ENCODE assay signal across 1 cellular context in the genomic region with DNA sequence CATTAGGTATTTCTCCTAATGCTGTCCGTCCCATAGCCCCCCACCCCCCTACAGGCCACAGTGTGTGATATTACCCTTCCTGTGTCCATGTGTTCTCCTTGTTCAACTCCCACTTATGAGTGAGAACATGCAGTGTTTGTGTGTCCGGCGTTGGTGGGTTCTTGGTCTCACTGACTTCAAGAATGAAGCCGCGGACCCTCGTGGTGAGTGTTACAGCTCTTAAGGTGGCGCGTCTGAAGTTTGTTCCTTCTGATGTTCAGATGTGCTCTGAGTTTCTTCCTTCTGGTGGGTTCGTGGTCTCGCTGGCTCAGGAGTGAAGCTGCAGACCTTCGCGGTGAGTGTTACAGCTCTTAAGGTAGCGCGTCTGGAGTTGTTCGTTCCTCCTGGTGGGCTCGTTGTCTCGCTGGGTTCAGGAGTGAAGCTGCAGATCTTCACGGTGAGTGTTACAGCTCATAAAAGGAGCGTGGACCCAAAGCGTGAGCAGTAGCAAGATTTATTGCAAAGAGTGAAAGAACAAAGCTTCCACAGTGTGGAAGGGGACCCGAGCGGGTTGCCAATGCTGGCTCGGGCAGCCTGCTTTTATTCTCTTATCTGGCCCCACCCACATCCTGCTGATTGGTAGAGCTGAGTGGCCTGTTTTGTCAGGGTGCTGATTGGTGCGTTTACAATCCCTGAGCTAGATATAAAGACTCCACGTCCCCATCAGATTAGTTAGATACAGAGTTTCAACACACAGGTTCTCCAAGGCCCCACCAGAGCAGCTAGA.
TF ChIP-seq lines count a peak whose summit lies in the region.
"Not testable (repeated sequence)": the region's sequence is repeated elsewhere in the genome, so short reads cannot be mapped to it uniquely, and the experiment has no call there.

No MANE protein-coding gene starts in this region.

TF ChIP-seq in HepG2, 621 proteins besides CTCF, POLR2A, EP300 and RAD21 (continues in another document):
- TF ChIP-seq ZNF431 (CRISPR knock-in tag; IDR thresholded peaks at IDR 0.05; ENCODE audit: borderline replicate concordance, low read depth), result peak; percentile 96; the same call in 1 of the 2 replicates
- TF ChIP-seq HHEX (CRISPR knock-in tag; IDR thresholded peaks at IDR 0.05), result peak; percentile 60
- TF ChIP-seq ZFP36L1 (CRISPR knock-in tag; IDR thresholded peaks at IDR 0.05), result peak; percentile 68; the same call in 1 of the 2 replicates
- TF ChIP-seq, protein P1, sequence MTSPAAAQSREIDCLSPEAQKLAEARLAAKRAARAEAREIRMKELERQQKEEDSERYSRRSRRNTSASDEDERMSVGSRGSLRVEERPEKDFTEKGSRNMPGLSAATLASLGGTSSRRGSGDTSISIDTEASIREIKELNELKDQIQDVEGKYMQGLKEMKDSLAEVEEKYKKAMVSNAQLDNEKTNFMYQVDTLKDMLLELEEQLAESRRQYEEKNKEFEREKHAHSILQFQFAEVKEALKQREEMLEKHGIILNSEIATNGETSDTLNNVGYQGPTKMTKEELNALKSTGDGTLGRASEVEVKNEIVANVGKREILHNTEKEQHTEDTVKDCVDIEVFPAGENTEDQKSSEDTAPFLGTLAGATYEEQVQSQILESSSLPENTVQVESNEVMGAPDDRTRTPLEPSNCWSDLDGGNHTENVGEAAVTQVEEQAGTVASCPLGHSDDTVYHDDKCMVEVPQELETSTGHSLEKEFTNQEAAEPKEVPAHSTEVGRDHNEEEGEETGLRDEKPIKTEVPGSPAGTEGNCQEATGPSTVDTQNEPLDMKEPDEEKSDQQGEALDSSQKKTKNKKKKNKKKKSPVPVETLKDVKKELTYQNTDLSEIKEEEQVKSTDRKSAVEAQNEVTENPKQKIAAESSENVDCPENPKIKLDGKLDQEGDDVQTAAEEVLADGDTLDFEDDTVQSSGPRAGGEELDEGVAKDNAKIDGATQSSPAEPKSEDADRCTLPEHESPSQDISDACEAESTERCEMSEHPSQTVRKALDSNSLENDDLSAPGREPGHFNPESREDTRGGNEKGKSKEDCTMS (CRISPR knock-in tag; conservative IDR thresholded peaks at IDR 0.05), result peak; percentile 93
- TF ChIP-seq ZBTB38 (CRISPR knock-in tag; IDR thresholded peaks at IDR 0.05), result peak; percentile 97
- TF ChIP-seq IKZF4 (CRISPR knock-in tag; IDR thresholded peaks at IDR 0.05; ENCODE audit: borderline replicate concordance, low read depth, not compliant biosample characterization), result peak; percentile 90
- peak; percentile 45 for TF ChIP-seq YY1 (IDR thresholded peaks at IDR 0.05; ENCODE audit: insufficient read depth, insufficient replicate concordance, low read depth, low read length)
- TF ChIP-seq, protein P2, sequence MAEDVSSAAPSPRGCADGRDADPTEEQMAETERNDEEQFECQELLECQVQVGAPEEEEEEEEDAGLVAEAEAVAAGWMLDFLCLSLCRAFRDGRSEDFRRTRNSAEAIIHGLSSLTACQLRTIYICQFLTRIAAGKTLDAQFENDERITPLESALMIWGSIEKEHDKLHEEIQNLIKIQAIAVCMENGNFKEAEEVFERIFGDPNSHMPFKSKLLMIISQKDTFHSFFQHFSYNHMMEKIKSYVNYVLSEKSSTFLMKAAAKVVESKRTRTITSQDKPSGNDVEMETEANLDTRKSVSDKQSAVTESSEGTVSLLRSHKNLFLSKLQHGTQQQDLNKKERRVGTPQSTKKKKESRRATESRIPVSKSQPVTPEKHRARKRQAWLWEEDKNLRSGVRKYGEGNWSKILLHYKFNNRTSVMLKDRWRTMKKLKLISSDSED (CRISPR knock-in tag; IDR thresholded peaks at IDR 0.05), result peak; percentile 91; the same call in 1 of the 2 replicates
- TF ChIP-seq TMF1 (CRISPR knock-in tag; IDR thresholded peaks at IDR 0.05; ENCODE audit: low read depth), result peak; percentile 98
- TF ChIP-seq KAT7 (CRISPR knock-in tag; IDR thresholded peaks at IDR 0.05; ENCODE audit: borderline replicate concordance), result peak; percentile 91
- TF ChIP-seq, protein P3, sequence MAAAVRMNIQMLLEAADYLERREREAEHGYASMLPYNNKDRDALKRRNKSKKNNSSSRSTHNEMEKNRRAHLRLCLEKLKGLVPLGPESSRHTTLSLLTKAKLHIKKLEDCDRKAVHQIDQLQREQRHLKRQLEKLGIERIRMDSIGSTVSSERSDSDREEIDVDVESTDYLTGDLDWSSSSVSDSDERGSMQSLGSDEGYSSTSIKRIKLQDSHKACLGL (CRISPR knock-in tag; IDR thresholded peaks at IDR 0.05), result 0 out of 2 replicates have a peak, but pooled peaks have one; percentile 23
- peak; percentile 95 for TF ChIP-seq ZKSCAN8 (CRISPR knock-in tag; IDR thresholded peaks at IDR 0.05; ENCODE audit: borderline replicate concordance)
- TF ChIP-seq ZNF264 (CRISPR knock-in tag; IDR thresholded peaks at IDR 0.05), result peak; percentile 82
- peak; percentile 96; the same call in 1 of the 2 replicates for TF ChIP-seq DNMT1 (CRISPR knock-in tag; IDR thresholded peaks at IDR 0.05)
- peak; percentile 93; the same call in 1 of the 2 replicates for TF ChIP-seq ETV6 (CRISPR knock-in tag; conservative IDR thresholded peaks at IDR 0.05)
- peak; percentile 69 for TF ChIP-seq RXRB (CRISPR knock-in tag; IDR thresholded peaks at IDR 0.05; ENCODE audit: borderline replicate concordance)
- TF ChIP-seq, protein P4, sequence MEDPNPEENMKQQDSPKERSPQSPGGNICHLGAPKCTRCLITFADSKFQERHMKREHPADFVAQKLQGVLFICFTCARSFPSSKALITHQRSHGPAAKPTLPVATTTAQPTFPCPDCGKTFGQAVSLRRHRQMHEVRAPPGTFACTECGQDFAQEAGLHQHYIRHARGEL (CRISPR knock-in tag; IDR thresholded peaks at IDR 0.05), result peak; percentile 95; the same call in 1 of the 2 replicates
- peak; percentile 25 for TF ChIP-seq CREB1 (IDR thresholded peaks at IDR 0.05)
- not testable (repeated sequence) for TF ChIP-seq CREB1 (CRISPR knock-in tag; IDR thresholded peaks at IDR 0.05)
- TF ChIP-seq, protein P5, sequence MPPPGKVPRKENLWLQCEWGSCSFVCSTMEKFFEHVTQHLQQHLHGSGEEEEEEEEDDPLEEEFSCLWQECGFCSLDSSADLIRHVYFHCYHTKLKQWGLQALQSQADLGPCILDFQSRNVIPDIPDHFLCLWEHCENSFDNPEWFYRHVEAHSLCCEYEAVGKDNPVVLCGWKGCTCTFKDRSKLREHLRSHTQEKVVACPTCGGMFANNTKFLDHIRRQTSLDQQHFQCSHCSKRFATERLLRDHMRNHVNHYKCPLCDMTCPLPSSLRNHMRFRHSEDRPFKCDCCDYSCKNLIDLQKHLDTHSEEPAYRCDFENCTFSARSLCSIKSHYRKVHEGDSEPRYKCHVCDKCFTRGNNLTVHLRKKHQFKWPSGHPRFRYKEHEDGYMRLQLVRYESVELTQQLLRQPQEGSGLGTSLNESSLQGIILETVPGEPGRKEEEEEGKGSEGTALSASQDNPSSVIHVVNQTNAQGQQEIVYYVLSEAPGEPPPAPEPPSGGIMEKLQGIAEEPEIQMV (CRISPR knock-in tag; IDR thresholded peaks at IDR 0.05; ENCODE audit: low read depth), result peak; percentile 95
- peak; percentile 95 for TF ChIP-seq ZMYM2 (CRISPR knock-in tag; IDR thresholded peaks at IDR 0.05)
- TF ChIP-seq ZFYVE20 (CRISPR knock-in tag; IDR thresholded peaks at IDR 0.05; ENCODE audit: borderline replicate concordance, low read depth), result peak; percentile 98
- peak; percentile 89; the same call in 1 of the 2 replicates for TF ChIP-seq ZNF205 (CRISPR knock-in tag; IDR thresholded peaks at IDR 0.05)
- TF ChIP-seq NR2C2 (CRISPR knock-in tag; IDR thresholded peaks at IDR 0.05; ENCODE audit: borderline replicate concordance), result peak; percentile 64; the same call in 1 of the 2 replicates
- TF ChIP-seq ZNF446 (CRISPR knock-in tag; IDR thresholded peaks at IDR 0.05), result peak; percentile 90
- TF ChIP-seq, protein P6, sequence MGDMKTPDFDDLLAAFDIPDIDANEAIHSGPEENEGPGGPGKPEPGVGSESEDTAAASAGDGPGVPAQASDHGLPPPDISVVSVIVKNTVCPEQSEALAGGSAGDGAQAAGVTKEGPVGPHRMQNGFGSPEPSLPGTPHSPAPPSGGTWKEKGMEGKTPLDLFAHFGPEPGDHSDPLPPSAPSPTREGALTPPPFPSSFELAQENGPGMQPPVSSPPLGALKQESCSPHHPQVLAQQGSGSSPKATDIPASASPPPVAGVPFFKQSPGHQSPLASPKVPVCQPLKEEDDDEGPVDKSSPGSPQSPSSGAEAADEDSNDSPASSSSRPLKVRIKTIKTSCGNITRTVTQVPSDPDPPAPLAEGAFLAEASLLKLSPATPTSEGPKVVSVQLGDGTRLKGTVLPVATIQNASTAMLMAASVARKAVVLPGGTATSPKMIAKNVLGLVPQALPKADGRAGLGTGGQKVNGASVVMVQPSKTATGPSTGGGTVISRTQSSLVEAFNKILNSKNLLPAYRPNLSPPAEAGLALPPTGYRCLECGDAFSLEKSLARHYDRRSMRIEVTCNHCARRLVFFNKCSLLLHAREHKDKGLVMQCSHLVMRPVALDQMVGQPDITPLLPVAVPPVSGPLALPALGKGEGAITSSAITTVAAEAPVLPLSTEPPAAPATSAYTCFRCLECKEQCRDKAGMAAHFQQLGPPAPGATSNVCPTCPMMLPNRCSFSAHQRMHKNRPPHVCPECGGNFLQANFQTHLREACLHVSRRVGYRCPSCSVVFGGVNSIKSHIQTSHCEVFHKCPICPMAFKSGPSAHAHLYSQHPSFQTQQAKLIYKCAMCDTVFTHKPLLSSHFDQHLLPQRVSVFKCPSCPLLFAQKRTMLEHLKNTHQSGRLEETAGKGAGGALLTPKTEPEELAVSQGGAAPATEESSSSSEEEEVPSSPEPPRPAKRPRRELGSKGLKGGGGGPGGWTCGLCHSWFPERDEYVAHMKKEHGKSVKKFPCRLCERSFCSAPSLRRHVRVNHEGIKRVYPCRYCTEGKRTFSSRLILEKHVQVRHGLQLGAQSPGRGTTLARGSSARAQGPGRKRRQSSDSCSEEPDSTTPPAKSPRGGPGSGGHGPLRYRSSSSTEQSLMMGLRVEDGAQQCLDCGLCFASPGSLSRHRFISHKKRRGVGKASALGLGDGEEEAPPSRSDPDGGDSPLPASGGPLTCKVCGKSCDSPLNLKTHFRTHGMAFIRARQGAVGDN (CRISPR knock-in tag; IDR thresholded peaks at IDR 0.05), result peak; percentile 47; the same call in 1 of the 2 replicates
- TF ChIP-seq, protein P7, sequence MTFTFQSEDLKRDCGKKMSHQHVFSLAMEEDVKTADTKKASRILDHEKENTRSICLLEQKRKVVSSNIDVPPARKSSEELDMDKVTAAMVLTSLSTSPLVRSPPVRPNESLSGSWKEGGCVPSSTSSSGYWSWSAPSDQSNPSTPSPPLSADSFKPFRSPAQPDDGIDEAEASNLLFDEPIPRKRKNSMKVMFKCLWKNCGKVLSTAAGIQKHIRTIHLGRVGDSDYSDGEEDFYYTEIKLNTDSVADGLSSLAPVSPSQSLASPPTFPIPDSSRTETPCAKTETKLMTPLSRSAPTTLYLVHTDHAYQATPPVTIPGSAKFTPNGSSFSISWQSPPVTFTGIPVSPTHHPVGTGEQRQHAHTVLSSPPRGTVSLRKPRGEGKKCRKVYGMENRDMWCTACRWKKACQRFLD (CRISPR knock-in tag; IDR thresholded peaks at IDR 0.05; ENCODE audit: borderline replicate concordance), result peak; percentile 89
- peak; percentile 85 for TF ChIP-seq ZBTB3 (CRISPR knock-in tag; IDR thresholded peaks at IDR 0.05; ENCODE audit: borderline replicate concordance, low read depth)
- TF ChIP-seq, protein P8, sequence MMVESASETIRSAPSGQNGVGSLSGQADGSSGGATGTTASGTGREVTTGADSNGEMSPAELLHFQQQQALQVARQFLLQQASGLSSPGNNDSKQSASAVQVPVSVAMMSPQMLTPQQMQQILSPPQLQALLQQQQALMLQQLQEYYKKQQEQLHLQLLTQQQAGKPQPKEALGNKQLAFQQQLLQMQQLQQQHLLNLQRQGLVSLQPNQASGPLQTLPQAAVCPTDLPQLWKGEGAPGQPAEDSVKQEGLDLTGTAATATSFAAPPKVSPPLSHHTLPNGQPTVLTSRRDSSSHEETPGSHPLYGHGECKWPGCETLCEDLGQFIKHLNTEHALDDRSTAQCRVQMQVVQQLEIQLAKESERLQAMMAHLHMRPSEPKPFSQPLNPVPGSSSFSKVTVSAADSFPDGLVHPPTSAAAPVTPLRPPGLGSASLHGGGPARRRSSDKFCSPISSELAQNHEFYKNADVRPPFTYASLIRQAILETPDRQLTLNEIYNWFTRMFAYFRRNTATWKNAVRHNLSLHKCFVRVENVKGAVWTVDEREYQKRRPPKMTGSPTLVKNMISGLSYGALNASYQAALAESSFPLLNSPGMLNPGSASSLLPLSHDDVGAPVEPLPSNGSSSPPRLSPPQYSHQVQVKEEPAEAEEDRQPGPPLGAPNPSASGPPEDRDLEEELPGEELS (CRISPR knock-in tag; IDR thresholded peaks at IDR 0.05), result 0 out of 2 replicates have a peak, but pooled peaks have one; percentile 17
- TF ChIP-seq GABPB1 (CRISPR knock-in tag; IDR thresholded peaks at IDR 0.05), result peak; percentile 49; the same call in 1 of the 2 replicates
- peak; percentile 94; the same call in 1 of the 2 replicates for TF ChIP-seq ZNF556 (CRISPR knock-in tag; IDR thresholded peaks at IDR 0.05; ENCODE audit: borderline replicate concordance)
- TF ChIP-seq, protein P9, sequence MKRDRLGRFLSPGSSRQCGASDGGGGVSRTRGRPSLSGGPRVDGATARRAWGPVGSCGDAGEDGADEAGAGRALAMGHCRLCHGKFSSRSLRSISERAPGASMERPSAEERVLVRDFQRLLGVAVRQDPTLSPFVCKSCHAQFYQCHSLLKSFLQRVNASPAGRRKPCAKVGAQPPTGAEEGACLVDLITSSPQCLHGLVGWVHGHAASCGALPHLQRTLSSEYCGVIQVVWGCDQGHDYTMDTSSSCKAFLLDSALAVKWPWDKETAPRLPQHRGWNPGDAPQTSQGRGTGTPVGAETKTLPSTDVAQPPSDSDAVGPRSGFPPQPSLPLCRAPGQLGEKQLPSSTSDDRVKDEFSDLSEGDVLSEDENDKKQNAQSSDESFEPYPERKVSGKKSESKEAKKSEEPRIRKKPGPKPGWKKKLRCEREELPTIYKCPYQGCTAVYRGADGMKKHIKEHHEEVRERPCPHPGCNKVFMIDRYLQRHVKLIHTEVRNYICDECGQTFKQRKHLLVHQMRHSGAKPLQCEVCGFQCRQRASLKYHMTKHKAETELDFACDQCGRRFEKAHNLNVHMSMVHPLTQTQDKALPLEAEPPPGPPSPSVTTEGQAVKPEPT (CRISPR knock-in tag; IDR thresholded peaks at IDR 0.05; ENCODE audit: low read depth), result peak; percentile 100
- TF ChIP-seq ZZZ3 (CRISPR knock-in tag; IDR thresholded peaks at IDR 0.05; ENCODE audit: borderline replicate concordance), result peak; percentile 83; the same call in 1 of the 2 replicates
- peak; percentile 98 for TF ChIP-seq ZNF709 (CRISPR knock-in tag; IDR thresholded peaks at IDR 0.05)
- TF ChIP-seq XRCC5 (optimal IDR thresholded peaks at IDR 0.05; ENCODE audit: low read length), result peak; percentile 17
- TF ChIP-seq SP4 (CRISPR knock-in tag; IDR thresholded peaks at IDR 0.05), result peak; percentile 92
- peak; percentile 98 for TF ChIP-seq ZNF670 (CRISPR knock-in tag; IDR thresholded peaks at IDR 0.05; ENCODE audit: borderline replicate concordance)
- peak; percentile 91 for TF ChIP-seq ZNF761 (CRISPR knock-in tag; conservative IDR thresholded peaks at IDR 0.05)
- TF ChIP-seq ZNF354B (CRISPR knock-in tag; IDR thresholded peaks at IDR 0.05), result peak; percentile 98
- TF ChIP-seq ZNF251 (CRISPR knock-in tag; IDR thresholded peaks at IDR 0.05), result peak; percentile 96; the same call in 1 of the 2 replicates
- 0 out of 2 replicates have a peak, but pooled peaks have one; percentile 22 for TF ChIP-seq SOX6 (IDR thresholded peaks at IDR 0.05)
- TF ChIP-seq SOX6 (CRISPR knock-in tag; IDR thresholded peaks at IDR 0.05), result peak; percentile 78; the same call in 1 of the 2 replicates
- TF ChIP-seq KLF9 (CRISPR knock-in tag; IDR thresholded peaks at IDR 0.05; ENCODE audit: low read depth), result 0 out of 2 replicates have a peak, but pooled peaks have one; percentile 57
